ENCODE assay signal across 2 cellular contexts in genomic region chr6:41528409-41528963, GRCh38.
TF ChIP-seq lines count a peak whose summit lies in the region.

No MANE protein-coding gene starts in this region.

TF ChIP-seq in HepG2, 621 proteins besides CTCF, POLR2A, EP300 and RAD21:
- TF ChIP-seq ZNF33B (CRISPR knock-in tag; IDR thresholded peaks at IDR 0.05) (0 out of 2 replicates have a peak, but pooled peaks have one; percentile 4), RBM22 (optimal IDR thresholded peaks at IDR 0.05; ENCODE audit: low read length) (peak; percentile 38), ZMYM3 (CRISPR knock-in tag; IDR thresholded peaks at IDR 0.05) (peak; percentile 10; the same call in 1 of the 2 replicates), ZBTB20 (CRISPR knock-in tag; IDR thresholded peaks at IDR 0.05; ENCODE audit: borderline replicate concordance, low read depth) (0 out of 2 replicates have a peak, but pooled peaks have one; percentile 36), SUZ12 (IDR thresholded peaks at IDR 0.05; ENCODE audit: low read depth, low read length) (no peak), KDM2A (CRISPR knock-in tag; IDR thresholded peaks at IDR 0.05; ENCODE audit: borderline replicate concordance, low read depth) (0 out of 2 replicates have a peak, but pooled peaks have one; percentile 3), ZNF367 (CRISPR knock-in tag; IDR thresholded peaks at IDR 0.05; ENCODE audit: borderline replicate concordance) (no peak), HOXA3 (CRISPR knock-in tag; IDR thresholded peaks at IDR 0.05) (0 out of 2 replicates have a peak, but pooled peaks have one; percentile 8), ZNF512B (CRISPR knock-in tag; IDR thresholded peaks at IDR 0.05; ENCODE audit: borderline replicate concordance) (0 out of 2 replicates have a peak, but pooled peaks have one; percentile 44), ZNF891 (CRISPR knock-in tag; IDR thresholded peaks at IDR 0.05) (peak; percentile 75; the same call in 1 of the 2 replicates), ZNF768 (CRISPR knock-in tag; IDR thresholded peaks at IDR 0.05) (peak; percentile 83), ZNF280B (CRISPR knock-in tag; IDR thresholded peaks at IDR 0.05; ENCODE audit: borderline replicate concordance) (peak; percentile 44; the same call in 1 of the 2 replicates), ZNF781 (CRISPR knock-in tag; IDR thresholded peaks at IDR 0.05; ENCODE audit: borderline replicate concordance, not compliant biosample characterization) (peak; percentile 53), GATAD1 (CRISPR knock-in tag; IDR thresholded peaks at IDR 0.05) (no peak), ZNF280D (CRISPR knock-in tag; IDR thresholded peaks at IDR 0.05) (0 out of 2 replicates have a peak, but pooled peaks have one; percentile 55), EHMT2 (IDR thresholded peaks at IDR 0.05; ENCODE audit: borderline replicate concordance, low read depth, low read length) (no peak), ZMAT5 (CRISPR knock-in tag; IDR thresholded peaks at IDR 0.05; ENCODE audit: borderline replicate concordance, low read depth) (0 out of 2 replicates have a peak, but pooled peaks have one; percentile 45), KDM5B (CRISPR knock-in tag; IDR thresholded peaks at IDR 0.05; ENCODE audit: borderline replicate concordance) (0 out of 2 replicates have a peak, but pooled peaks have one; percentile 16), AGO1 (IDR thresholded peaks at IDR 0.05; ENCODE audit: low read depth, low read length, poor library complexity, severe bottlenecking) (peak; percentile 43), NRL (CRISPR knock-in tag; IDR thresholded peaks at IDR 0.05; ENCODE audit: borderline replicate concordance) (0 out of 2 replicates have a peak, but pooled peaks have one; percentile 43), ZNF34 (CRISPR knock-in tag; IDR thresholded peaks at IDR 0.05; ENCODE audit: borderline replicate concordance) (0 out of 2 replicates have a peak, but pooled peaks have one; percentile 9)
TF ChIP-seq in HepG2: peak in this region for 17.

TF ChIP-seq in H1, 55 proteins besides CTCF, POLR2A, EP300 and RAD21:
- TF ChIP-seq CHD1 (IDR thresholded peaks at IDR 0.05; ENCODE audit: low read depth, low read length): no peak
- no peak for TF ChIP-seq SRF (IDR thresholded peaks at IDR 0.05; ENCODE audit: low read depth, low read length)
- TF ChIP-seq TAF1 (IDR thresholded peaks at IDR 0.05; ENCODE audit: low read depth, low read length): no peak
- no peak for TF ChIP-seq RFX5 (IDR thresholded peaks at IDR 0.05; ENCODE audit: borderline replicate concordance, low read depth, low read length)
- no peak for TF ChIP-seq GABPA (IDR thresholded peaks at IDR 0.05; ENCODE audit: borderline replicate concordance, insufficient read depth, low read length)
- TF ChIP-seq MAFK (IDR thresholded peaks at IDR 0.05; ENCODE audit: low read depth, low read length): no peak
- TF ChIP-seq RBBP5 (IDR thresholded peaks at IDR 0.05; ENCODE audit: borderline replicate concordance, low read depth, low read length): no peak
- no peak for TF ChIP-seq KDM4A (IDR thresholded peaks at IDR 0.05; ENCODE audit: low read depth, low read length, severe bottlenecking)
- TF ChIP-seq E2F6 (IDR thresholded peaks at IDR 0.05): no peak
- no peak for TF ChIP-seq CBX8 (IDR thresholded peaks at IDR 0.05; ENCODE audit: borderline replicate concordance, low read depth, low read length)
TF ChIP-seq in H1: peak in this region for 0.
